Comparison of ENCODE assay signal across 14 cellular contexts in genomic region chr14:52829527-52829926, GRCh38.
"Had no signal": no experiment of that assay in that cellular context is flagged by ENCODE, and none has a peak within 500 bp of the region (broad histone marks: within the 10 kb centered on the region; RNA-seq: fewer than 3 reads in every experiment).

No MANE protein-coding gene starts in this region.

- H3K9me3 ChIP-seq: esophagus squamous epithelium, pancreas, stomach, thoracic aorta, uterus had no signal

- H3K27ac ChIP-seq: esophagus squamous epithelium, foreskin keratinocyte, pancreas, stomach, thoracic aorta, uterus had no signal

- H3K4me3 Mint-ChIP-seq: activated CD4-positive, alpha-beta memory T cell treated with anti-CD3 and anti-CD28 coated beads, Interleukin-2, amount 10 ng/mL, durations not matched to agents 7 days and 5 days; activated CD4-positive, alpha-beta T cell treated with anti-CD3 and anti-CD28 coated beads for 36 hours; activated T-helper 1 cell treated with anti-CD3 and anti-CD28 coated beads, Interleukin-12 subunit alpha, Interleukin-12 subunit beta, Interleukin-2, Interleukin-4 antibody, amounts not matched to agents 30 ng/mL and 10 ng/mL and 1 ng/mL, durations not matched to agents 14 hours and 24 hours and 36 hours had no signal

- H3K27me3 ChIP-seq: esophagus squamous epithelium, foreskin keratinocyte, pancreas, stomach, uterus had no signal

- H3K27ac Mint-ChIP-seq: activated CD4-positive, alpha-beta memory T cell treated with anti-CD3 and anti-CD28 coated beads, Interleukin-2, amount 10 ng/mL, durations not matched to agents 7 days and 5 days; activated CD4-positive, alpha-beta T cell treated with anti-CD3 and anti-CD28 coated beads for 36 hours; activated T-helper 1 cell treated with anti-CD3 and anti-CD28 coated beads, Interleukin-12 subunit alpha, Interleukin-12 subunit beta, Interleukin-2, Interleukin-4 antibody, amounts not matched to agents 30 ng/mL and 10 ng/mL and 1 ng/mL, durations not matched to agents 14 hours and 24 hours and 36 hours had no signal

- ATAC-seq: activated CD4-positive, alpha-beta T cell treated with anti-CD3 and anti-CD28 coated beads for 36 hours; foreskin keratinocyte; left colon; pancreas had no signal

- H3K4me1 ChIP-seq: esophagus squamous epithelium, pancreas, stomach, uterus had no signal

- H3K9me3 Mint-ChIP-seq: activated CD4-positive, alpha-beta memory T cell treated with anti-CD3 and anti-CD28 coated beads, Interleukin-2, amount 10 ng/mL, durations not matched to agents 7 days and 5 days; activated T-helper 1 cell treated with anti-CD3 and anti-CD28 coated beads, Interleukin-12 subunit alpha, Interleukin-12 subunit beta, Interleukin-2, Interleukin-4 antibody, amounts not matched to agents 30 ng/mL and 10 ng/mL and 1 ng/mL, durations not matched to agents 14 hours and 24 hours and 36 hours had no signal

- H3K4me3 ChIP-seq: esophagus squamous epithelium, pancreas, stomach, thoracic aorta, uterus had no signal

- DNase-seq: activated CD4-positive, alpha-beta memory T cell treated with anti-CD3 and anti-CD28 coated beads, Interleukin-2, amount 10 ng/mL, durations not matched to agents 7 days and 5 days; activated CD4-positive, alpha-beta T cell treated with anti-CD3 and anti-CD28 coated beads for 36 hours; activated naive CD4-positive, alpha-beta T cell; aorta; esophagus squamous epithelium; foreskin keratinocyte; head of caudate nucleus; left colon; pancreas; stomach; T-helper 9 cell; uterus had no signal

- H3K36me3 ChIP-seq: esophagus squamous epithelium, pancreas, stomach, thoracic aorta, uterus had no signal
